In genomic region chr9:91515074-91515687, GRCh38 we compare ENCODE assay signal across 8 cellular contexts.
A peak's percentile ranks its signal among the peaks of the same experiment; 100 is the strongest.
DNase-seq lines count a peak whose midpoint lies in the region; ATAC-seq and TF ChIP-seq lines count a peak whose summit lies in the region.

No MANE protein-coding gene starts in this region.

- DNase-seq in AG04450 (ENCODE audit: low read depth, low spot score) = peak; percentile 79
- DNase-seq in HT1080 (ENCODE audit: low read depth) = peak; percentile 66
- DNase-seq in chondrocyte (ENCODE audit: low spot score) = no peak
- no peak for DNase-seq in nephron progenitor cell
- DNase-seq in T-helper 17 cell = no peak
- DNase-seq in NCI-H128 (lab: John Stamatoyannopoulos, UW; ENCODE audit: unreplicated experiment) = no peak
- DNase-seq in NCI-H526 treated with DMSO at 0.1 percent for 48 hours (lab: John Stamatoyannopoulos, UW) = no peak

- H3K27ac ChIP-seq in AG04450 (ENCODE audit: low read depth, low read length) = peak overlapping the region; percentile 89

- TF ChIP-seq CTCF in AG04450 (IDR thresholded peaks at IDR 0.05; ENCODE audit: low read depth, low read length) (no peak), chondrocyte (IDR thresholded peaks at IDR 0.05) (no peak), nephron progenitor cell (IDR thresholded peaks at IDR 0.05) (no peak)

- no peaks in the 10 kb centered on the region for H3K27me3 Mint-ChIP-seq in chondrocyte (ENCODE audit: low read depth)
- peaks cover 19% of the 10 kb centered on the region for H3K27me3 Mint-ChIP-seq in nephron progenitor cell (ENCODE audit: low read depth, poor library complexity)
- peaks cover 42% of the 10 kb centered on the region for H3K27me3 Mint-ChIP-seq in T-helper 17 cell

- peak overlapping the region; percentile 59 for H3K4me3 Mint-ChIP-seq in chondrocyte (ENCODE audit: unreplicated experiment)
- H3K4me3 Mint-ChIP-seq in nephron progenitor cell = peak overlapping the region; percentile 51
- H3K4me3 Mint-ChIP-seq in T-helper 17 cell = no peak overlapping the region

- H3K36me3 Mint-ChIP-seq in chondrocyte (ENCODE audit: low read depth) (peaks cover 6% of the 10 kb centered on the region), nephron progenitor cell (ENCODE audit: low read depth) (peaks cover 10% of the 10 kb centered on the region), T-helper 17 cell (ENCODE audit: low read depth) (no peaks in the 10 kb centered on the region)

- POLR2A ChIA-PET in AG04450 (lab: Yijun Ruan, JAX) = no interaction called here

- CTCF ChIA-PET in AG04450 (lab: Charles Lee) = interaction anchor here (1.0 to 1.6 kb wide), 3 partner anchors 28 to 600 kb away, joined by 3 to 7 read pairs (median 4); no protein-coding TSS in a partner anchor

- H3K27ac Mint-ChIP-seq in chondrocyte (ENCODE audit: unreplicated experiment) (peak overlapping the region; percentile 83), nephron progenitor cell (peak overlapping the region; percentile 56), T-helper 17 cell (no peak overlapping the region)

- peak overlapping the region; percentile 41 for H3K4me3 ChIP-seq in AG04450 (ENCODE audit: low read depth, low read length)

- peaks cover 10% of the 10 kb centered on the region for H3K9me3 Mint-ChIP-seq in chondrocyte (ENCODE audit: low read depth)
- H3K9me3 Mint-ChIP-seq in nephron progenitor cell = peaks cover 45% of the 10 kb centered on the region

- H3K27me3 ChIP-seq in AG04450 (ENCODE audit: control insufficient read depth, insufficient read depth, low read length) = no peaks in the 10 kb centered on the region

- peaks cover 8% of the 10 kb centered on the region for H3K4me1 Mint-ChIP-seq in chondrocyte (ENCODE audit: low read depth)
- H3K4me1 Mint-ChIP-seq in nephron progenitor cell = peaks cover 43% of the 10 kb centered on the region
- H3K4me1 Mint-ChIP-seq in T-helper 17 cell = no peaks in the 10 kb centered on the region

- ATAC-seq in GM19025 (IDR thresholded peaks at IDR 0.05; ENCODE audit: low read depth, unreplicated experiment) = peak; percentile 49
- ATAC-seq in T-helper 17 cell = no peak

- H3K9me3 ChIP-seq in AG04450 (ENCODE audit: control insufficient read depth, insufficient read depth, low read length) (peaks cover 2% of the 10 kb centered on the region; the same call in 1 of the 2 replicates), T-helper 17 cell (ENCODE audit: control insufficient read depth, low read length, poor library complexity, severe bottlenecking) (peaks cover 2% of the 10 kb centered on the region)

Comparison
In these comparisons a context has a peak if more than half of its experiments do, and no peak if none do; other contexts are left out.
1. DNase-seq: peak in AG04450 (single experiment) and HT1080 (single experiment); none in chondrocyte (single experiment), nephron progenitor cell (single experiment), T-helper 17 cell (0 of 3), NCI-H128 (single experiment) and NCI-H526 treated with DMSO at 0.1 percent for 48 hours (single experiment).